In the genomic region with DNA sequence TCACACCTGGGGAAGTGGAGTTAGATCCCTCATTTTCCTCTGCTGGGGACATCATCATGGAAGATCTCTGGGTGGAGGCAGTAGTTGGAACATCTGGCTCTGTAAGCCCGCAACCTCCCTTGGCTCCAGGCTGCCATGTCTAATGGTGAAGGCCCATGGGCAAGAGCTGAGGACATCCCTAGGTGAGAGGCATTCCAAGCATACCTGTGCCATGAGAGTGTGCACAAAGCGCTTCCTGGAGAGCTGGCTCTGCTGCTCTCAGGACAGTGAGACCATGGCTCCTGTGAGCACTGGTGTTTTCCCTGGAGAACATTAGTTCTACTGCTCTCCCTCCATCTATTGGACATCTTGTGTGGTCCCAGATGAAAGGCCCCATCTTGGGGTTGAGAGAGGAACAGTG, we compare ENCODE assay signal across 11 cellular contexts. TPM values are rescaled to one million over a fixed set of nuclear protein-coding genes. Genes with fewer than 3 reads are reported as not detected.
DNase-seq lines count a peak whose midpoint lies in the region; ATAC-seq and FAIRE-seq lines count a peak whose summit lies in the region.
"Had no signal": no experiment of that assay in that cellular context is flagged by ENCODE, and none has a peak within 500 bp of the region (broad histone marks: within the 10 kb centered on the region; RNA-seq: fewer than 3 reads in every experiment).

No MANE protein-coding gene starts in this region.

- H3K27ac ChIP-seq in right cardiac atrium (ENCODE audit: low read length), result peak overlapping the region; percentile 21
- H3K27ac ChIP-seq: ovary had no signal

- H3K36me3 Mint-ChIP-seq in activated CD8-positive, alpha-beta T cell treated with anti-CD3 and anti-CD28 coated beads, Interleukin-2, amount 10 ng/mL, durations not matched to agents 7 days and 5 days (ENCODE audit: low read depth), result peaks cover 87% of the 10 kb centered on the region

- no peaks in the 10 kb centered on the region for H3K9me3 ChIP-seq in right cardiac atrium (ENCODE audit: control insufficient read depth, low read length)
- H3K9me3 ChIP-seq: ovary had no signal

- FAIRE-seq in urothelium cell line (lab: Jason Lieb, UNC), result peak; percentile 5
- FAIRE-seq: endometrium had no signal

- H3K27ac Mint-ChIP-seq in activated CD8-positive, alpha-beta T cell treated with anti-CD3 and anti-CD28 coated beads, Interleukin-2, amount 10 ng/mL, durations not matched to agents 7 days and 5 days, result peak overlapping the region; percentile 88

- intact Hi-C loops in right cardiac atrium (cut with DNase I), result no loop called here
- intact Hi-C loops in Right ventricle myocardium inferior (cut with DNase I), result loop anchor here (1.0 kb wide), 1 partner anchor 25 kb away; no protein-coding TSS in a partner anchor
- intact Hi-C loops in left colon (cut with DNase I, micrococcal nuclease), result no loop called here

- POLR2A ChIA-PET in activated CD8-positive, alpha-beta T cell treated with anti-CD3 and anti-CD28 coated beads, Interleukin-2, amount 10 ng/mL, durations not matched to agents 7 days and 5 days (lab: Charles Lee), result interaction anchor here (0.7 to 2.3 kb wide), 3 partner anchors 13 to 53 kb away, joined by 3 to 10 read pairs (median 3); no protein-coding TSS in a partner anchor

- peaks cover 29% of the 10 kb centered on the region for H3K4me1 ChIP-seq in right cardiac atrium (ENCODE audit: control insufficient read depth, insufficient read depth, low read length)

- no peak for ATAC-seq in right cardiac atrium
- no peak for ATAC-seq in Right ventricle myocardium inferior
- no peak for ATAC-seq in activated CD8-positive, alpha-beta T cell treated with anti-CD3 and anti-CD28 coated beads, Interleukin-2, amount 10 ng/mL, durations not matched to agents 7 days and 5 days
- peak; percentile 26 for ATAC-seq in left colon

- peak overlapping the region; percentile 67 for H3K4me3 Mint-ChIP-seq in activated CD8-positive, alpha-beta T cell treated with anti-CD3 and anti-CD28 coated beads, Interleukin-2, amount 10 ng/mL, durations not matched to agents 7 days and 5 days

- WGBS in right cardiac atrium, result 99% methylated on average over 2 of the region's 2 CpGs

- H3K4me1 Mint-ChIP-seq in activated CD8-positive, alpha-beta T cell treated with anti-CD3 and anti-CD28 coated beads, Interleukin-2, amount 10 ng/mL, durations not matched to agents 7 days and 5 days (ENCODE audit: low read depth), result peaks cover 96% of the 10 kb centered on the region

- H3K9me3 Mint-ChIP-seq in activated CD8-positive, alpha-beta T cell treated with anti-CD3 and anti-CD28 coated beads, Interleukin-2, amount 10 ng/mL, durations not matched to agents 7 days and 5 days (ENCODE audit: insufficient read depth), result no peaks in the 10 kb centered on the region

- DNase-seq in right cardiac atrium (no peak), Right ventricle myocardium inferior (ENCODE audit: missing footprints) (no peak), left colon (no peak), urothelium cell line (ENCODE audit: low spot score) (peak; percentile 60), hypothalamus (lab: John Stamatoyannopoulos, UW) (no peak), NCI-H128 (lab: John Stamatoyannopoulos, UW; ENCODE audit: unreplicated experiment) (no peak), T-helper 9 cell (no peak)
- DNase-seq in activated CD8-positive, alpha-beta T cell treated with anti-CD3 and anti-CD28 coated beads, Interleukin-2, amount 10 ng/mL, durations not matched to agents 7 days and 5 days, result no peak
- DNase-seq: NCI-H524 treated with DMSO at 0.1 percent for 48 hours, ovary had no signal

- no peak overlapping the region for H3K4me3 ChIP-seq in right cardiac atrium (ENCODE audit: low read length)
- H3K4me3 ChIP-seq: ovary had no signal

- H3K27me3 Mint-ChIP-seq in activated CD8-positive, alpha-beta T cell treated with anti-CD3 and anti-CD28 coated beads, Interleukin-2, amount 10 ng/mL, durations not matched to agents 7 days and 5 days (ENCODE audit: low read depth), result no peaks in the 10 kb centered on the region

- H3K27me3 ChIP-seq in right cardiac atrium (ENCODE audit: control insufficient read depth, insufficient read depth), result no peaks in the 10 kb centered on the region
- H3K27me3 ChIP-seq: ovary had no signal

- CTCF ChIA-PET in activated CD8-positive, alpha-beta T cell treated with anti-CD3 and anti-CD28 coated beads, Interleukin-2, amount 10 ng/mL, durations not matched to agents 7 days and 5 days (lab: Charles Lee), result interaction anchor here (0.9 to 29.5 kb wide), 7 partner anchors 9 to 748 kb away, joined by 3 to 1321 read pairs (median 5); a partner anchor contains a TSS

RNA-seq across cellular contexts. Expression of a gene that starts 7.7 kb away (rescaled TPM):
- total RNA-seq in right cardiac atrium (100 to 1,000 TPM; 167 to 260 (median 225) TPM), Right ventricle myocardium inferior (412 TPM), left colon (10 to 100 TPM; 31.7 to 33.6 TPM)
- 181 TPM for polyA plus RNA-seq in right cardiac atrium
- total RNA-seq in activated CD8-positive, alpha-beta T cell treated with anti-CD3 and anti-CD28 coated beads, Interleukin-2, amount 10 ng/mL, durations not matched to agents 7 days and 5 days, result 100 to 1,000 TPM; 224 to 225 TPM

RNA-seq across cellular contexts. Expression of a gene that starts 13.1 kb away (rescaled TPM):
- total RNA-seq in right cardiac atrium, result 10 to 100 TPM in 3 of 4 donors, 1 to 10 TPM in 1; 9.1 to 27.8 (median 11.2) TPM
- polyA plus RNA-seq in right cardiac atrium, result 8.0 TPM
- 13.2 TPM for total RNA-seq in Right ventricle myocardium inferior
- total RNA-seq in activated CD8-positive, alpha-beta T cell treated with anti-CD3 and anti-CD28 coated beads, Interleukin-2, amount 10 ng/mL, durations not matched to agents 7 days and 5 days, result 100 to 1,000 TPM; 380 to 394 TPM
- 10 to 100 TPM; 14.4 to 19.9 TPM for total RNA-seq in left colon

RNA-seq across cellular contexts. Expression of a gene that starts 50.1 kb away (rescaled TPM):
- total RNA-seq in right cardiac atrium (1 to 10 TPM; 4.1 to 5.2 (median 4.6) TPM), Right ventricle myocardium inferior (3.9 TPM), left colon (under 1 TPM; 0.09 to 0.34 TPM)
- 1.9 TPM for polyA plus RNA-seq in right cardiac atrium
- total RNA-seq in activated CD8-positive, alpha-beta T cell treated with anti-CD3 and anti-CD28 coated beads, Interleukin-2, amount 10 ng/mL, durations not matched to agents 7 days and 5 days, result 1 to 10 TPM; 3.2 to 3.4 TPM

RNA-seq across cellular contexts. Expression of a gene that starts 55.3 kb away (rescaled TPM):
- total RNA-seq in right cardiac atrium (10 to 100 TPM; 14.0 to 18.3 (median 15.8) TPM), Right ventricle myocardium inferior (14.0 TPM), left colon (10 to 100 TPM; 21.9 to 24.8 TPM)
- polyA plus RNA-seq in right cardiac atrium, result 16.6 TPM
- total RNA-seq in activated CD8-positive, alpha-beta T cell treated with anti-CD3 and anti-CD28 coated beads, Interleukin-2, amount 10 ng/mL, durations not matched to agents 7 days and 5 days, result 10 to 100 TPM; 83.3 to 86.0 TPM

RNA-seq across cellular contexts. Expression of a gene that starts 57.1 kb away (rescaled TPM):
- total RNA-seq in right cardiac atrium, result 10 to 100 TPM; 27.2 to 44.2 (median 40.6) TPM
- 29.5 TPM for polyA plus RNA-seq in right cardiac atrium
- 48.4 TPM for total RNA-seq in Right ventricle myocardium inferior
- total RNA-seq in activated CD8-positive, alpha-beta T cell treated with anti-CD3 and anti-CD28 coated beads, Interleukin-2, amount 10 ng/mL, durations not matched to agents 7 days and 5 days, result 10 to 100 TPM; 58.5 to 61.6 TPM
- 1 to 10 TPM; 2.1 to 2.8 TPM for total RNA-seq in left colon

Comparison
In these comparisons a context has a peak if more than half of its experiments do, and no peak if none do; other contexts are left out.
1. RNA of a gene that starts 7.7 kb away (total RNA-seq): 412 TPM in Right ventricle myocardium inferior (single experiment), 167 to 260 TPM in right cardiac atrium and 224 to 225 TPM in activated CD8-positive, alpha-beta T cell treated with anti-CD3 and anti-CD28 coated beads, Interleukin-2, amount 10 ng/mL, durations not matched to agents 7 days and 5 days; 31.7 to 33.6 TPM in left colon; every median in the first group is over 4 times any median in the second.
2. RNA of a gene that starts 13.1 kb away (total RNA-seq): 380 to 394 TPM in activated CD8-positive, alpha-beta T cell treated with anti-CD3 and anti-CD28 coated beads, Interleukin-2, amount 10 ng/mL, durations not matched to agents 7 days and 5 days; 14.4 to 19.9 TPM in left colon, 13.2 TPM in Right ventricle myocardium inferior (single experiment) and 9.1 to 27.8 TPM in right cardiac atrium; every median in the first group is over 10 times any median in the second.